ENCODE assay signal across 21 cellular contexts in genomic region chr2:115196577-115196976, GRCh38.
"Had no signal": no experiment of that assay in that cellular context is flagged by ENCODE, and none has a peak within 500 bp of the region (broad histone marks: within the 10 kb centered on the region; RNA-seq: fewer than 3 reads in every experiment).

No MANE protein-coding gene starts in this region.

- H3K4me3 Mint-ChIP-seq: dendritic cell treated with granulocyte-macrophage colony-stimulating factor and Interleukin-4, amounts not matched to agents 40 ng/mL and 50 ng/mL, for 4 days; effector memory CD8-positive, alpha-beta T cell; endodermal cell; immature natural killer cell; naive B cell had no signal

- DNase-seq: cerebellar nuclear complex; colonic mucosa; cortex of kidney; effector CD4-positive, alpha-beta T cell; effector memory CD8-positive, alpha-beta T cell; endodermal cell; erythroblast; esophagus squamous epithelium; foreskin keratinocyte; heart left ventricle; hypothalamus; immature natural killer cell; left cardiac atrium; left lung; left ventricle myocardium superior; lower lobe of right lung; mesenchymal stem cell; midbrain; mucosa of descending colon; naive B cell had no signal

- H3K36me3 Mint-ChIP-seq: naive B cell had no signal

- H3K27ac Mint-ChIP-seq: dendritic cell treated with granulocyte-macrophage colony-stimulating factor and Interleukin-4, amounts not matched to agents 40 ng/mL and 50 ng/mL, for 4 days; effector memory CD8-positive, alpha-beta T cell; endodermal cell; immature natural killer cell; naive B cell had no signal

- H3K27me3 Mint-ChIP-seq: dendritic cell treated with granulocyte-macrophage colony-stimulating factor and Interleukin-4, amounts not matched to agents 40 ng/mL and 50 ng/mL, for 4 days; effector memory CD8-positive, alpha-beta T cell had no signal

- H3K9me3 Mint-ChIP-seq: dendritic cell treated with granulocyte-macrophage colony-stimulating factor and Interleukin-4, amounts not matched to agents 40 ng/mL and 50 ng/mL, for 4 days; endodermal cell had no signal

- H3K4me1 Mint-ChIP-seq: immature natural killer cell, naive B cell had no signal
